In genomic region chr10:105502076-105502475, GRCh38 we compare ENCODE assay signal across 5 cellular contexts.
"Had no signal": no experiment of that assay in that cellular context is flagged by ENCODE, and none has a peak within 500 bp of the region (broad histone marks: within the 10 kb centered on the region; RNA-seq: fewer than 3 reads in every experiment).

No MANE protein-coding gene starts in this region.

- H3K27ac Mint-ChIP-seq: GM23338, H9 had no signal

- H2AFZ ChIP-seq: GM23338 had no signal

- H3K4me2 ChIP-seq: GM23338 had no signal

- DNase-seq: H9, HCEC 1CT, IMR-90 had no signal

- H3K4me3 Mint-ChIP-seq: GM23338, H9 had no signal

- H3K9me3 Mint-ChIP-seq: GM23338, H9 had no signal

- H3K4me3 ChIP-seq: GM23338, K562 had no signal
